30 cellular contexts compared by ENCODE assay signal in the genomic region with DNA sequence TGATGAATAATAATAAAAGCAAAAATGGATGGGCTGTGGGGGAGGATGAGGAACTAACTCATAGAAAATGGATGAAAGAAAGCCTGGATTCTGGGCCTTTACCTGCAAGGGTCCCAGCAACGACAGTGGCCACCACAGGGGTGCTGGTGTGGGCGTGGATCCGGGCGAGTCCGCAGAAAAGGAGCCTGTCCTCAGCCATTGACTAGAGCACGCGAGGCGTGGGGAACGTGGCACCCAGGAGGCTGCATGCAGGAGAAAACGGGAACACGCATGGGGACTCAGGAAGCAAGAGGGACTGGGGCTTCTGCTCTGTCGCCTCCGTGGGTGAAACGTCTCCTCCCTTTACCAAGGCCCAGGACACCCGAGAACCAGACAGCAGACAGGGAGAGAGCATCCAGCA. TPM values are rescaled to one million over a fixed set of nuclear protein-coding genes. Genes with fewer than 3 reads are reported as not detected.
"Had no signal": no experiment of that assay in that cellular context is flagged by ENCODE, and none has a peak within 500 bp of the region (broad histone marks: within the 10 kb centered on the region; RNA-seq: fewer than 3 reads in every experiment).

No MANE protein-coding gene starts in this region.

- H3K9ac ChIP-seq: KMS-11 had no signal

- H3K4me2 ChIP-seq: KMS-11 had no signal

- H3K36me3 ChIP-seq: Peyer's patch, SJCRH30 had no signal

- H3K4me3 Mint-ChIP-seq: IgD-negative memory B cell had no signal

- H3K4me3 ChIP-seq: K562, Peyer's patch, SJCRH30 had no signal

- DNase-seq: MV-4-11, NCI-H1048, NCI-H1105, NCI-H1417, NCI-H1436 treated with DMSO at 0.1 percent for 48 hours, NCI-H1694, NCI-H187 treated with DMSO at 0.1 percent for 48 hours, NCI-H2029 treated with DMSO at 0.1 percent for 48 hours, NCI-H2171, NCI-H226, NCI-H446, NCI-H510A, NCI-H524 treated with DMSO at 0.1 percent for 48 hours, NCI-H69, NCI-H774, PC-3, Peyer's patch, SHP77 treated with DMSO at 0.1 percent for 48 hours, SJCRH30, T-helper 1 cell had no signal

- ATAC-seq: K562, PC-3, Right ventricle myocardium inferior, SK-N-SH treated with all-trans-retinoic acid at 6 μM for 48 hours had no signal

- H3K27ac Mint-ChIP-seq: IgD-negative memory B cell had no signal

- H3K27me3 Mint-ChIP-seq: IgD-negative memory B cell had no signal

- H3K27ac ChIP-seq: HL-60, KMS-11, Peyer's patch, SJCRH30 had no signal

- H3K4me1 Mint-ChIP-seq: IgD-negative memory B cell had no signal

- H3K9me3 ChIP-seq: Peyer's patch, SJCRH30 had no signal

- H3K27me3 ChIP-seq: Peyer's patch, SJCRH30 had no signal

- H3K4me1 ChIP-seq: Peyer's patch, SJCRH30 had no signal

- H3K36me3 Mint-ChIP-seq: IgD-negative memory B cell had no signal

RNA-seq across cellular contexts. Expression of gene DPRX, which starts 25.8 kb away (rescaled TPM):
- total RNA-seq: K562, LHCN-M2, MCF 10A, OCI-LY7, PC-3, Peyer's patch, Right ventricle myocardium inferior, RPMI7951, SJCRH30 had no signal
- polyA plus RNA-seq: IgD-negative memory B cell, K562 had no signal
